In genomic region chr1:204307334-204307883, GRCh38 we compare ENCODE assay signal across 1 cellular context.
TF ChIP-seq lines count a peak whose summit lies in the region.

No MANE protein-coding gene starts in this region.

TF ChIP-seq in HEK293, 187 proteins besides CTCF, POLR2A, EP300 and RAD21 (continued from another document):
- peak; percentile 74 for TF ChIP-seq ZNF398 (tag by site-specific recombination; IDR thresholded peaks at IDR 0.05)
- TF ChIP-seq ZNF791 (tag by site-specific recombination; IDR thresholded peaks at IDR 0.05): no peak
- TF ChIP-seq ZNF645 (tag by site-specific recombination; IDR thresholded peaks at IDR 0.05): no peak
- TF ChIP-seq ZNF184 (tag by site-specific recombination; IDR thresholded peaks at IDR 0.05): no peak
- no peak for TF ChIP-seq ZBTB26 (tag by site-specific recombination; optimal IDR thresholded peaks at IDR 0.05)
